Comparison of ENCODE assay signal across 8 cellular contexts in the genomic region with DNA sequence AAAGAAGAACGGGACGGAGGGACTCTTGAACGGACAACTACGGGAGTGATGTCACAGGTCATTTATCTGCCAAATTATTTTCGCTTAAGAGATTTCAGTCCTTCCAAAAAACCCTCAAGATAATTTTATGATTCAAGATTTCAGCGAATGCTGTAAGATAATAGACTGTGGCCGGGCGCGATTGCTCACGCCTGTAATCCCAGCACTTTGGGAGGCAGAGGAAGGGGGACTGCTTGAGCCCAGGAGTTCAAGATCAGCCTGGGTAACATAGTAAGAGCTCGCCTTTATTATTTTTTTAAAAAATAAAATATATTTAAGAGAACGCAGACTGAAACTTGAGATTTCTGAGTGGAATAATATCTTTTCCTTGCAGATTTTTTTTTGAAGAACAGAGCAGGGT. TPM values are rescaled to one million over a fixed set of nuclear protein-coding genes. Genes with fewer than 3 reads are reported as not detected.
DNase-seq lines count a peak whose midpoint lies in the region; ATAC-seq lines count a peak whose summit lies in the region.

No MANE protein-coding gene starts in this region.

- no peaks in the 10 kb centered on the region for H3K27me3 Mint-ChIP-seq in activated T-cell treated with anti-CD3 and anti-CD28 coated beads, Interleukin-2, amount 50 U/mL, for 24 hours
- H3K27me3 Mint-ChIP-seq in activated naive CD8-positive, alpha-beta T cell treated with anti-CD3 and anti-CD28 coated beads for 36 hours, result no peaks in the 10 kb centered on the region
- peaks cover 13 to 14% (median 13%) of the 10 kb centered on the region in 3 donors for H3K27me3 Mint-ChIP-seq in immature natural killer cell (ENCODE audit: low read depth in 3 of 3)

- no peak for DNase-seq in activated T-cell treated with anti-CD3 and anti-CD28 coated beads, Interleukin-2, amount 50 U/mL, for 24 hours
- DNase-seq in activated T-cell treated with anti-CD3 and anti-CD28 coated beads, Interleukin-2, amount 50 U/mL, for 48 hours, result no peak
- no peak for DNase-seq in activated naive CD8-positive, alpha-beta T cell treated with anti-CD3 and anti-CD28 coated beads for 36 hours
- DNase-seq in immature natural killer cell (no peak), OCI-M2 (lab: John Stamatoyannopoulos, UW; ENCODE audit: unreplicated experiment) (no peak), NCI-H1930 (lab: John Stamatoyannopoulos, UW) (no peak)

- no peaks in the 10 kb centered on the region for H3K27me3 ChIP-seq in subcutaneous abdominal adipose tissue (ENCODE audit: control insufficient read depth in 5 of 5, insufficient read depth in 4 of 5, low read length in 5 of 5)

- peaks cover 28% of the 10 kb centered on the region for H3K36me3 Mint-ChIP-seq in activated T-cell treated with anti-CD3 and anti-CD28 coated beads, Interleukin-2, amount 50 U/mL, for 24 hours (ENCODE audit: low read depth)
- H3K36me3 Mint-ChIP-seq in activated naive CD8-positive, alpha-beta T cell treated with anti-CD3 and anti-CD28 coated beads for 36 hours, result peaks cover 20% of the 10 kb centered on the region
- peaks cover 0 to 4% (median 0%) of the 10 kb centered on the region in 3 donors for H3K36me3 Mint-ChIP-seq in immature natural killer cell

- peaks cover 2 to 20% (median 18%) of the 10 kb centered on the region in 5 donors for H3K4me1 ChIP-seq in subcutaneous abdominal adipose tissue (ENCODE audit: control insufficient read depth in 5 of 5, insufficient read depth in 5 of 5, low read length in 5 of 5)

- H3K27ac ChIP-seq in subcutaneous abdominal adipose tissue (ENCODE audit: low read depth, low read length), result peak overlapping the region; percentile 80

- H3K4me3 ChIP-seq in subcutaneous abdominal adipose tissue (ENCODE audit: low read depth in 1 of 5, low read length in 5 of 5), result peak overlapping the region; percentile 64 to 97 (median 91)

- no peaks in the 10 kb centered on the region for H3K9me3 Mint-ChIP-seq in activated T-cell treated with anti-CD3 and anti-CD28 coated beads, Interleukin-2, amount 50 U/mL, for 24 hours
- H3K9me3 Mint-ChIP-seq in activated naive CD8-positive, alpha-beta T cell treated with anti-CD3 and anti-CD28 coated beads for 36 hours, result peaks cover 2% of the 10 kb centered on the region
- H3K9me3 Mint-ChIP-seq in immature natural killer cell, result no peaks in the 10 kb centered on the region

- H3K4me3 Mint-ChIP-seq in activated T-cell treated with anti-CD3 and anti-CD28 coated beads, Interleukin-2, amount 50 U/mL, for 24 hours, result peak overlapping the region; percentile 88
- H3K4me3 Mint-ChIP-seq in activated naive CD8-positive, alpha-beta T cell treated with anti-CD3 and anti-CD28 coated beads for 36 hours, result peak overlapping the region; percentile 82
- peak overlapping the region; percentile 82 to 96 (median 93) for H3K4me3 Mint-ChIP-seq in immature natural killer cell

- no peaks in the 10 kb centered on the region for H3K9me3 ChIP-seq in subcutaneous abdominal adipose tissue (ENCODE audit: control insufficient read depth in 5 of 5, low read length in 5 of 5)

- H3K36me3 ChIP-seq in subcutaneous abdominal adipose tissue (ENCODE audit: control insufficient read depth in 5 of 5, insufficient read depth in 5 of 5, low read length in 5 of 5), result no peaks in the 10 kb centered on the region

- peak; percentile 19 for ATAC-seq in HG03432 (IDR thresholded peaks at IDR 0.05; ENCODE audit: unreplicated experiment)

- peaks cover 44% of the 10 kb centered on the region for H3K4me1 Mint-ChIP-seq in activated T-cell treated with anti-CD3 and anti-CD28 coated beads, Interleukin-2, amount 50 U/mL, for 24 hours (ENCODE audit: low read depth)
- peaks cover 32% of the 10 kb centered on the region for H3K4me1 Mint-ChIP-seq in activated naive CD8-positive, alpha-beta T cell treated with anti-CD3 and anti-CD28 coated beads for 36 hours
- peaks cover 42 to 50% of the 10 kb centered on the region in 2 donors for H3K4me1 Mint-ChIP-seq in immature natural killer cell

- peak overlapping the region in 4 of 5 donors; percentile 76 to 93 (median 90) for H3K9ac ChIP-seq in subcutaneous abdominal adipose tissue (ENCODE audit: low read length in 5 of 5)

- peak overlapping the region; percentile 97 for H3K27ac Mint-ChIP-seq in activated T-cell treated with anti-CD3 and anti-CD28 coated beads, Interleukin-2, amount 50 U/mL, for 24 hours
- peak overlapping the region; percentile 84 for H3K27ac Mint-ChIP-seq in activated naive CD8-positive, alpha-beta T cell treated with anti-CD3 and anti-CD28 coated beads for 36 hours
- peak overlapping the region; percentile 54 to 95 (median 92) for H3K27ac Mint-ChIP-seq in immature natural killer cell

RNA-seq across cellular contexts. Expression of a gene that starts 0.6 kb away (rescaled TPM):
- total RNA-seq in activated naive CD8-positive, alpha-beta T cell treated with anti-CD3 and anti-CD28 coated beads for 36 hours, result 10 to 100 TPM; 24.3 to 24.5 TPM
- polyA plus RNA-seq in immature natural killer cell, result 10 to 100 TPM; 13.0 to 28.6 (median 13.0) TPM

RNA-seq across cellular contexts. Expression of a gene that starts 5.9 kb away (rescaled TPM):
- 10 to 100 TPM; 59.0 to 61.6 TPM for total RNA-seq in activated naive CD8-positive, alpha-beta T cell treated with anti-CD3 and anti-CD28 coated beads for 36 hours
- polyA plus RNA-seq in immature natural killer cell, result 10 to 100 TPM; 12.0 to 31.3 (median 20.5) TPM

RNA-seq across cellular contexts. Expression of a gene that starts 25.9 kb away (rescaled TPM):
- 10 to 100 TPM; 23.0 to 24.6 TPM for total RNA-seq in activated naive CD8-positive, alpha-beta T cell treated with anti-CD3 and anti-CD28 coated beads for 36 hours
- 10 to 100 TPM in 2 of 3 donors, 1 to 10 TPM in 1; 9.9 to 19.1 (median 11.3) TPM for polyA plus RNA-seq in immature natural killer cell

RNA-seq across cellular contexts. Expression of a gene that starts 54.9 kb away (rescaled TPM):
- total RNA-seq in activated naive CD8-positive, alpha-beta T cell treated with anti-CD3 and anti-CD28 coated beads for 36 hours, result 100 to 1,000 TPM; 504 to 510 TPM
- 100 to 1,000 TPM; 101 to 119 (median 113) TPM for polyA plus RNA-seq in immature natural killer cell
